In the genomic region with DNA sequence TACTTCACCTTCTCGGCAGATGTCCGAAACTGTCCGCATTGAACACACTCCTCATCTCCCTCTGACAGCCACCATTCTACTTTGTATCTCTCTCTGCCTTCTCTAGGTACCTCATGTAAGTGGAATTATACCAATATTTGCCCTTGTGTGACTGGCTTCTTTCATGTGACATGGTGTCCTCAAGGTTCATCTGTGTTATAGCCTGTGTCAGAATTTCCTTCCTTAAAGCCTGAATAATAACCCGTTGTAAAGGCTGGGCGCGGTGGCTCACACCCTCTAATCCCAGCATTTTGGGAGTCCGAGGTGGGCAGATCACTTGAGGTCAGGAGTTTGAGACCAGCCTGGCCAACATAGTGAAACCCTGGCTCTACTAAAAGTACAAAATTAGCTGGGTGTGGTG, we compare ENCODE assay signal across 27 cellular contexts.
"Had no signal": no experiment of that assay in that cellular context is flagged by ENCODE, and none has a peak within 500 bp of the region (broad histone marks: within the 10 kb centered on the region; RNA-seq: fewer than 3 reads in every experiment).

No MANE protein-coding gene starts in this region.

- FAIRE-seq: pancreas, small intestine, urothelium cell line had no signal

- H3K9ac ChIP-seq: neural progenitor cell had no signal

- H3K4me2 ChIP-seq: neural progenitor cell had no signal

- H3K27me3 ChIP-seq: neural progenitor cell, neutrophil, pancreas, right lobe of liver, sigmoid colon, stomach, thyroid gland, tibial nerve, upper lobe of left lung, vagina had no signal

- DNase-seq: naive thymus-derived CD4-positive, alpha-beta T cell; natural killer cell; nucleus accumbens; pancreas; posterior cingulate gyrus; psoas muscle; right cardiac atrium; right lobe of liver; sigmoid colon; small intestine; stimulated activated CD4-positive, alpha-beta T cell treated with anti-CD3 and anti-CD28 coated beads, Interleukin-15, amount 100 ng/mL, for 24 hours; stimulated activated CD4-positive, alpha-beta T cell treated with anti-CD3 and anti-CD28 coated beads, Interleukin-2, amount 100 ng/mL, for 24 hours; stimulated activated CD4-positive, alpha-beta T cell treated with anti-CD3 and anti-CD28 coated beads, Interleukin-2, amount 100 ng/mL, for 48 hours; stimulated activated CD4-positive, alpha-beta T cell treated with anti-CD3 and anti-CD28 coated beads, Interleukin-4, amount 100 ng/mL, for 24 hours; stimulated activated naive B cell treated with anti-CD40 and anti-IgM and Interleukin-4, amounts not matched to agents 10 μg/mL and 1 μg/mL and 100 μg/mL, for 72 hours; stimulated activated naive CD4-positive, alpha-beta T cell treated with Interleukin-2 at 50 U/mL for 16 hours; stomach; thyroid gland; trophoblast cell; upper lobe of left lung had no signal

- ATAC-seq: naive thymus-derived CD4-positive, alpha-beta T cell; natural killer cell; pancreas; psoas muscle; right cardiac atrium; right lobe of liver; stimulated activated effector memory CD8-positive, alpha-beta T cell treated with anti-CD3 and anti-CD28 coated beads, Interleukin-12 subunit alpha, Interleukin-12 subunit beta, amount 100 ng/mL, for 72 hours; stimulated activated naive B cell treated with anti-CD40 and anti-IgM and Interleukin-4, amounts not matched to agents 10 μg/mL and 1 μg/mL and 100 μg/mL, for 72 hours had no signal

- H3K27ac ChIP-seq: neural progenitor cell, neutrophil, pancreas, psoas muscle, right lobe of liver, sigmoid colon, stomach, thoracic aorta, thyroid gland, tibial nerve, upper lobe of left lung, vagina had no signal

- H2AFZ ChIP-seq: neural progenitor cell had no signal

- H3K4me3 ChIP-seq: neural progenitor cell, pancreas, psoas muscle, right lobe of liver, sigmoid colon, stomach, thoracic aorta, thyroid gland, tibial nerve, upper lobe of left lung, vagina had no signal

- H3K4me1 ChIP-seq: neural progenitor cell, pancreas, psoas muscle, right lobe of liver, sigmoid colon, stomach, thyroid gland, tibial nerve, upper lobe of left lung, vagina had no signal

- H3K9me3 ChIP-seq: neutrophil, pancreas, psoas muscle, right lobe of liver, sigmoid colon, stomach, thoracic aorta, thyroid gland, tibial nerve, upper lobe of left lung, vagina had no signal

- H3K36me3 ChIP-seq: neural progenitor cell, neutrophil had no signal
